In genomic region chr1:229064320-229064908, GRCh38 we compare ENCODE assay signal across 29 cellular contexts.
A peak's percentile ranks its signal among the peaks of the same experiment; 100 is the strongest.
DNase-seq lines count a peak whose midpoint lies in the region; ATAC-seq, FAIRE-seq and TF ChIP-seq lines count a peak whose summit lies in the region.
"Had no signal": no experiment of that assay in that cellular context is flagged by ENCODE, and none has a peak within 500 bp of the region (broad histone marks: within the 10 kb centered on the region; RNA-seq: fewer than 3 reads in every experiment).

No MANE protein-coding gene starts in this region.

- H3K4ac ChIP-seq in mesenchymal stem cell (ENCODE audit: low read depth in 1 of 2, low read length in 2 of 2) = no peak overlapping the region

- H3K4me1 ChIP-seq in A549 (peaks cover 37% of the 10 kb centered on the region), HEK293 (ENCODE audit: control insufficient read depth, insufficient read depth, low read length) (peaks cover 10% of the 10 kb centered on the region), mesenchymal stem cell (ENCODE audit: control insufficient read depth, insufficient read depth, low read depth, low read length) (no peaks in the 10 kb centered on the region), endodermal cell (ENCODE audit: control insufficient read depth, insufficient read depth, low read length) (no peaks in the 10 kb centered on the region)

- H3K27ac ChIP-seq in A549 (peak overlapping the region; percentile 19 to 34; a peak in 4 of 6 replicates), HEK293 (ENCODE audit: extremely low read depth, low read depth, low read length) (no peak overlapping the region), mesenchymal stem cell (ENCODE audit: low read length, poor library complexity, severe bottlenecking) (no peak overlapping the region), endodermal cell (ENCODE audit: low read depth, low read length) (no peak overlapping the region)
- H3K27ac ChIP-seq: dorsolateral prefrontal cortex, heart left ventricle, ovary, SK-N-MC, thoracic aorta had no signal

- H2BK12ac ChIP-seq in mesenchymal stem cell (ENCODE audit: low read length in 2 of 2) = no peak overlapping the region

- TF ChIP-seq CTCF in A549 (IDR thresholded peaks at IDR 0.05) = no peak
- no peak for TF ChIP-seq CTCF in HEK293 (tag by site-specific recombination; IDR thresholded peaks at IDR 0.05)
- TF ChIP-seq CTCF in endodermal cell (conservative IDR thresholded peaks at IDR 0.05) = no peak

- ATAC-seq in A549 = no peak; a peak in 1 of 6 replicates
- ATAC-seq: heart left ventricle; left lobe of liver; naive thymus-derived CD8-positive, alpha-beta T cell had no signal

- no peak overlapping the region for H3K23ac ChIP-seq in mesenchymal stem cell (ENCODE audit: low read length in 2 of 2)

- H3K9ac ChIP-seq in mesenchymal stem cell (ENCODE audit: low read length) (no peak overlapping the region), endodermal cell (ENCODE audit: extremely low read depth, low read length, poor library complexity, severe bottlenecking) (no peak overlapping the region)

- DNase-seq in A549 (ENCODE audit: low read depth in 1 of 2, low spot score in 1 of 2) (peak in 1 of 2 experiments; percentile 27), amniotic epithelial cell (ENCODE audit: low read depth) (peak; percentile 37), mesenchymal stem cell (peak; percentile 7), endodermal cell (no peak), SKM-1 treated with dmso at 0.1 percent for 144 hours (lab: John Stamatoyannopoulos, UW; ENCODE audit: unreplicated experiment) (no peak), DMS53 treated with DMSO at 0.1 percent for 48 hours (lab: John Stamatoyannopoulos, UW; ENCODE audit: unreplicated experiment) (no peak)
- no peak for DNase-seq in stimulated activated CD4-positive, alpha-beta T cell treated with anti-CD3 and anti-CD28 coated beads, Interleukin-15, amount 100 ng/mL, for 24 hours
- DNase-seq: activated CD8-positive, alpha-beta memory T cell treated with anti-CD3 and anti-CD28 coated beads, Interleukin-2, amount 50 U/mL, for 48 hours; activated naive CD8-positive, alpha-beta T cell treated with anti-CD3 and anti-CD28 coated beads, Interleukin-2, amount 10 ng/mL, durations not matched to agents 7 days and 5 days; C1 segment of cervical spinal cord; Calu3; dorsolateral prefrontal cortex; foreskin fibroblast; heart left ventricle; MM.1S; naive thymus-derived CD8-positive, alpha-beta T cell; NCI-H146; NCI-H524 treated with DMSO at 0.1 percent for 48 hours; stimulated activated naive CD4-positive, alpha-beta T cell treated with Interleukin-2 at 50 U/mL for 16 hours had no signal

- H3K14ac ChIP-seq in mesenchymal stem cell (ENCODE audit: low read length in 2 of 2) = peak overlapping the region in 1 of 2 experiments; percentile 28

- no peaks in the 10 kb centered on the region for H3K79me1 ChIP-seq in mesenchymal stem cell (replicated peaks; ENCODE audit: low read length, poor library complexity, severe bottlenecking)

- no peak overlapping the region for H2AFZ ChIP-seq in mesenchymal stem cell (ENCODE audit: low read depth, low read length)

- H3K36me3 Mint-ChIP-seq in endodermal cell (ENCODE audit: low read depth) = no peaks in the 10 kb centered on the region
- H3K36me3 Mint-ChIP-seq: mesothelial cell of epicardium; naive thymus-derived CD8-positive, alpha-beta T cell had no signal

- H3K4me2 ChIP-seq in A549 (peak overlapping the region; percentile 43), mesenchymal stem cell (ENCODE audit: low read length, poor library complexity, severe bottlenecking) (no peak overlapping the region)

- POLR2A ChIA-PET in A549 (lab: Yijun Ruan, JAX) = no interaction called here
- POLR2A ChIA-PET in HEK293 (lab: Yijun Ruan, JAX) = interaction anchor here (1.1 kb wide), 1 partner anchor 158 kb away, joined by 7 read pairs; no protein-coding TSS in a partner anchor

- no peak overlapping the region for H3K4me3 Mint-ChIP-seq in endodermal cell
- H3K4me3 Mint-ChIP-seq: activated naive CD8-positive, alpha-beta T cell treated with anti-CD3 and anti-CD28 coated beads, Interleukin-2, amount 10 ng/mL, durations not matched to agents 7 days and 5 days; mesothelial cell of epicardium; naive thymus-derived CD8-positive, alpha-beta T cell; T-helper 2 cell treated with Interferon-gamma antibody and Interleukin-4, amounts not matched to agents 5 μg/mL and 100 μg/mL, for 36 hours had no signal

- no peak overlapping the region for H3K27ac Mint-ChIP-seq in endodermal cell
- H3K27ac Mint-ChIP-seq: activated naive CD8-positive, alpha-beta T cell treated with anti-CD3 and anti-CD28 coated beads, Interleukin-2, amount 10 ng/mL, durations not matched to agents 7 days and 5 days; mesothelial cell of epicardium; T-helper 2 cell treated with Interferon-gamma antibody and Interleukin-4, amounts not matched to agents 5 μg/mL and 100 μg/mL, for 36 hours had no signal

- no peak for FAIRE-seq in A549 (lab: Jason Lieb, UNC)
- FAIRE-seq: endothelial cell of umbilical vein, GM12892, RCC 7860 had no signal

- no peak overlapping the region for H2BK15ac ChIP-seq in mesenchymal stem cell (ENCODE audit: low read depth, poor library complexity, severe bottlenecking)

- CTCF ChIA-PET in A549 (lab: Yijun Ruan, JAX) = no interaction called here
- CTCF ChIA-PET in HEK293 (lab: Yijun Ruan, JAX) = interaction anchor here (0.5 kb wide), 1 partner anchor 29 kb away, joined by 3 read pairs; no protein-coding TSS in a partner anchor

- no peak for TF ChIP-seq RAD21 in A549 (conservative IDR thresholded peaks at IDR 0.05 in 1 of 2, IDR thresholded peaks at IDR 0.05 in 1 of 2)

- peaks cover 25% of the 10 kb centered on the region for H3K4me1 Mint-ChIP-seq in endodermal cell

- H3K9me3 Mint-ChIP-seq in endodermal cell = no peaks in the 10 kb centered on the region
- H3K9me3 Mint-ChIP-seq: activated naive CD8-positive, alpha-beta T cell treated with anti-CD3 and anti-CD28 coated beads, Interleukin-2, amount 10 ng/mL, durations not matched to agents 7 days and 5 days; naive thymus-derived CD8-positive, alpha-beta T cell; T-helper 2 cell treated with Interferon-gamma antibody and Interleukin-4, amounts not matched to agents 5 μg/mL and 100 μg/mL, for 36 hours had no signal

- no peak overlapping the region for H3K18ac ChIP-seq in mesenchymal stem cell (ENCODE audit: low read depth in 1 of 2, low read length in 2 of 2)

- 56% methylated on average over 8 of the region's 8 CpGs for WGBS in A549 (ENCODE audit: missing lambda C conversion rate)
- 58% methylated on average over 7 of the region's 8 CpGs for WGBS in mesenchymal stem cell
- 78 to 84% methylated on average over 5 to 7 of the region's 8 CpGs for WGBS in endodermal cell (ENCODE audit: insufficient coverage in 1 of 2, insufficient read length in 1 of 2), 2 experiments

- H3K36me3 ChIP-seq in HEK293 (ENCODE audit: control insufficient read depth in 2 of 2, insufficient read depth in 1 of 2, low read length in 2 of 2) = no peaks in the 10 kb centered on the region
- no peaks in the 10 kb centered on the region for H3K36me3 ChIP-seq in mesenchymal stem cell (ENCODE audit: control insufficient read depth in 1 of 2, insufficient read depth in 2 of 2, low read depth in 1 of 2, low read length in 2 of 2)
- H3K36me3 ChIP-seq in endodermal cell (ENCODE audit: control insufficient read depth, insufficient read depth, low read length) = no peaks in the 10 kb centered on the region
- H3K36me3 ChIP-seq: heart left ventricle, ovary, thoracic aorta had no signal

- no peak overlapping the region for H4K8ac ChIP-seq in mesenchymal stem cell (ENCODE audit: low read length)

- H3K9me3 ChIP-seq in A549 (no peaks in the 10 kb centered on the region), HEK293 (ENCODE audit: control insufficient read depth, insufficient read depth, low read depth, low read length) (no peaks in the 10 kb centered on the region), mesenchymal stem cell (ENCODE audit: control insufficient read depth, low read length) (no peaks in the 10 kb centered on the region), endodermal cell (ENCODE audit: control insufficient read depth, low read length) (no peaks in the 10 kb centered on the region)
- H3K9me3 ChIP-seq: heart left ventricle, ovary, thoracic aorta had no signal

- H2BK5ac ChIP-seq in mesenchymal stem cell (ENCODE audit: low read depth, low read length, poor library complexity, severe bottlenecking) = no peak overlapping the region

- no peak for TF ChIP-seq EP300 in A549 (IDR thresholded peaks at IDR 0.05)

- H4K91ac ChIP-seq in mesenchymal stem cell (ENCODE audit: low read length) = no peak overlapping the region

- peaks cover 10% of the 10 kb centered on the region for H3K27me3 Mint-ChIP-seq in endodermal cell (ENCODE audit: insufficient read depth)
- H3K27me3 Mint-ChIP-seq: activated naive CD8-positive, alpha-beta T cell treated with anti-CD3 and anti-CD28 coated beads, Interleukin-2, amount 10 ng/mL, durations not matched to agents 7 days and 5 days; naive thymus-derived CD8-positive, alpha-beta T cell had no signal

- no peak overlapping the region for H2AK5ac ChIP-seq in mesenchymal stem cell (ENCODE audit: low read length, severe bottlenecking)

- TF ChIP-seq POLR2A in A549 (IDR thresholded peaks at IDR 0.05; ENCODE audit: low read length) = no peak

- H2BK120ac ChIP-seq in mesenchymal stem cell (ENCODE audit: low read depth, low read length) = no peak overlapping the region

- peaks cover 51 to 53% of the 10 kb centered on the region in 2 experiments for H3K27me3 ChIP-seq in mesenchymal stem cell (ENCODE audit: control insufficient read depth in 1 of 2, insufficient read depth in 1 of 2, low read length in 2 of 2)
- H3K27me3 ChIP-seq in endodermal cell (ENCODE audit: control insufficient read depth, insufficient read depth, low read length, poor library complexity, severe bottlenecking) = no peaks in the 10 kb centered on the region
- H3K27me3 ChIP-seq: dorsolateral prefrontal cortex, heart left ventricle, ovary had no signal

- H3K4me3 ChIP-seq in A549 (no peak overlapping the region), HEK293 (ENCODE audit: low read depth, low read length) (no peak overlapping the region), mesenchymal stem cell (ENCODE audit: insufficient read depth in 1 of 2, low read depth in 1 of 2, low read length in 2 of 2) (no peak overlapping the region), endodermal cell (ENCODE audit: low read length) (no peak overlapping the region)
- H3K4me3 ChIP-seq: dorsolateral prefrontal cortex, heart left ventricle, ovary, SK-N-MC, thoracic aorta had no signal

TF ChIP-seq in HEK293, 187 proteins besides CTCF, POLR2A, EP300 and RAD21 (continues in another document):
- TF ChIP-seq ZEB2 (tag by site-specific recombination; IDR thresholded peaks at IDR 0.05) (peak; percentile 35; the same call in 1 of the 2 replicates), ZBTB21 (tag by site-specific recombination; IDR thresholded peaks at IDR 0.05) (no peak), ZBTB8A (tag by site-specific recombination; IDR thresholded peaks at IDR 0.05) (peak; percentile 52)

Comparison
In these comparisons a context has a peak if more than half of its experiments do, and no peak if none do; other contexts are left out.
1. DNase-seq: peak in amniotic epithelial cell (single experiment) and mesenchymal stem cell (single experiment); none in endodermal cell (single experiment), SKM-1 treated with dmso at 0.1 percent for 144 hours (single experiment), stimulated activated CD4-positive, alpha-beta T cell treated with anti-CD3 and anti-CD28 coated beads, Interleukin-15, amount 100 ng/mL, for 24 hours (single experiment) and DMS53 treated with DMSO at 0.1 percent for 48 hours (single experiment).
2. H3K27ac ChIP-seq: peak in A549 (2 of 2); none in HEK293 (single experiment), mesenchymal stem cell (single experiment) and endodermal cell (single experiment).